22 cellular contexts compared by ENCODE assay signal in the genomic region with DNA sequence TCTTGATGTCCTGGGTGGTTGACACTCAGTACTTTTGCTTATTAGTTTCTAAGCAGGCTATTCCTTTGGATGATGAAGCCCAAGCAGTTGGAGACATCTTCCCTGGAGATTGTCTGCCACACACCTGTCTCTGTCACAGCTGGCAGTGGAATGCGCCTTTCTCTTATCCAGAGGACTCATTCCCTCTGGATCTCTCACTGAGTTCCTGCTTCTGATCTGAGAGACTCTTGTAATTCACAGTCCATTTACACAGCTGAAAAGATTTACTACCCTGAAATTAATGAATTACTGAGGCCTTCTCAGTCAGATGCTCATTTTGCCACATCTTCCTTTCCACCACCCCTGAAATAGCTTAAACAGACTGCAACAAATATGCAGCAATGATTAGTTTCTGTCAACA. TPM values are rescaled to one million over a fixed set of nuclear protein-coding genes. Genes with fewer than 3 reads are reported as not detected.
DNase-seq lines count a peak whose midpoint lies in the region; TF ChIP-seq lines count a peak whose summit lies in the region.
"Had no signal": no experiment of that assay in that cellular context is flagged by ENCODE, and none has a peak within 500 bp of the region (broad histone marks: within the 10 kb centered on the region; RNA-seq: fewer than 3 reads in every experiment).

No MANE protein-coding gene starts in this region.

- peak overlapping the region; percentile 9 for H3K27ac ChIP-seq in HUES48 (ENCODE audit: low read depth, low read length)
- no peak overlapping the region for H3K27ac ChIP-seq in SJCRH30
- no peak overlapping the region for H3K27ac ChIP-seq in MM.1S (ENCODE audit: low read length)

- no peaks in the 10 kb centered on the region for H3K79me2 ChIP-seq in MM.1S (ENCODE audit: low read length)

- no peaks in the 10 kb centered on the region for H3F3A ChIP-seq in MM.1S (ENCODE audit: insufficient read depth, low read length)

- H3K27me3 ChIP-seq in HUES48 (ENCODE audit: control insufficient read depth, insufficient read depth, low read length) = no peaks in the 10 kb centered on the region
- H3K27me3 ChIP-seq in SJCRH30 = peaks cover 3% of the 10 kb centered on the region; the same call in 1 of the 2 replicates
- no peaks in the 10 kb centered on the region for H3K27me3 ChIP-seq in MM.1S (replicated peaks; ENCODE audit: insufficient read depth, low read length)

- H3K4me2 ChIP-seq in MM.1S (ENCODE audit: low read depth, low read length) = no peak overlapping the region
- H3K4me2 ChIP-seq: SK-N-SH had no signal

- no peaks in the 10 kb centered on the region for H3K9me2 ChIP-seq in MM.1S (replicated peaks; ENCODE audit: insufficient read depth, low read length)
- H3K9me2 ChIP-seq: SK-N-SH had no signal

- DNase-seq in COLO668 (lab: John Stamatoyannopoulos, UW; ENCODE audit: unreplicated experiment) (peak; percentile 30), SJCRH30 (peak; percentile 30 to 50), myocyte (ENCODE audit: low read depth) (peak; percentile 53), AG20443 (ENCODE audit: low spot score) (no peak), GOT3 (lab: John Stamatoyannopoulos, UW) (no peak), MM.1S (no peak), NCI-H446 treated with DMSO at 0.1 percent for 48 hours (lab: John Stamatoyannopoulos, UW) (no peak)
- DNase-seq: CD4-positive, alpha-beta T cell; DMS153; EL; Kasumi-1; NCI-H1092 treated with DMSO at 0.1 percent for 48 hours; NCI-H1694; NCI-H2081 treated with DMSO at 0.1 percent for 48 hours; NCI-H2227 treated with DMSO at 0.1 percent for 48 hours; OCI-M1; SHP77; SK-N-SH; T-cell had no signal

- H3K9ac ChIP-seq in HUES48 (ENCODE audit: low read depth, low read length) (no peak overlapping the region), MM.1S (ENCODE audit: low read length) (no peak overlapping the region)
- H3K9ac ChIP-seq: SK-N-SH had no signal

- H3K9me3 ChIP-seq in HUES48 (ENCODE audit: control insufficient read depth, insufficient read depth, low read length) = no peaks in the 10 kb centered on the region
- H3K9me3 ChIP-seq in SJCRH30 (replicated peaks) = no peaks in the 10 kb centered on the region
- H3K9me3 ChIP-seq in MM.1S (replicated peaks; ENCODE audit: insufficient read depth, low read length) = no peaks in the 10 kb centered on the region
- H3K9me3 ChIP-seq: SK-N-SH had no signal

- no peak overlapping the region for H2AFZ ChIP-seq in MM.1S (ENCODE audit: low read length)

- no peak for TF ChIP-seq CTCF in MM.1S (IDR thresholded peaks at IDR 0.05; ENCODE audit: low read length)

- H3K4me1 ChIP-seq in HUES48 (ENCODE audit: control insufficient read depth, insufficient read depth, low read length) = peaks cover 14% of the 10 kb centered on the region
- peaks cover 13% of the 10 kb centered on the region for H3K4me1 ChIP-seq in SJCRH30
- no peaks in the 10 kb centered on the region for H3K4me1 ChIP-seq in MM.1S (ENCODE audit: low read length)

- H4K20me1 ChIP-seq in MM.1S (ENCODE audit: insufficient read depth, low read length) = no peaks in the 10 kb centered on the region

- H3K4me3 ChIP-seq in HUES48 (ENCODE audit: low read depth, low read length) (no peak overlapping the region), SJCRH30 (no peak overlapping the region), MM.1S (ENCODE audit: low read length) (no peak overlapping the region)
- H3K4me3 ChIP-seq: GM12878 had no signal

- H3K36me3 ChIP-seq in HUES48 (ENCODE audit: control insufficient read depth, insufficient read depth, low read length) (no peaks in the 10 kb centered on the region), SJCRH30 (no peaks in the 10 kb centered on the region), MM.1S (replicated peaks; ENCODE audit: insufficient read depth, low read length) (no peaks in the 10 kb centered on the region)

RNA-seq across cellular contexts. Expression of gene TAL2, which starts 15.9 kb away (rescaled TPM):
- not detected in 2 replicates for total RNA-seq in SJCRH30 (2014; rRNA removed; shearing (Covaris generic))
- total RNA-seq in myocyte = 2.6 and 10.1 TPM in 2 replicates
- polyA plus RNA-seq in myocyte (2012) = 1.1 TPM
- total RNA-seq: CD4-positive, alpha-beta T cell; RPMI7951; T-cell had no signal

RNA-seq across cellular contexts. Expression of gene TMEM38B, which starts 16.2 kb away (rescaled TPM):
- 25.4 and 27.1 TPM in 2 replicates for total RNA-seq in SJCRH30 (2014; rRNA removed; shearing (Covaris generic))
- total RNA-seq in myocyte = 132 and 195 TPM in 2 replicates
- polyA plus RNA-seq in myocyte (2012) = 26.3 TPM

Comparison
In these comparisons a context has a peak if more than half of its experiments do, and no peak if none do; other contexts are left out.
1. DNase-seq: peak in COLO668 (single experiment), SJCRH30 (2 of 2) and myocyte (single experiment); none in AG20443 (single experiment), GOT3 (single experiment), MM.1S (single experiment) and NCI-H446 treated with DMSO at 0.1 percent for 48 hours (single experiment).